ENCODE assay signal across 7 cellular contexts in genomic region chr12:113214938-113215400, GRCh38. TPM values are rescaled to one million over a fixed set of nuclear protein-coding genes. Genes with fewer than 3 reads are reported as not detected.
DNase-seq lines count a peak whose midpoint lies in the region; ATAC-seq and TF ChIP-seq lines count a peak whose summit lies in the region.

No MANE protein-coding gene starts in this region.

- H3K4me1 ChIP-seq in hepatocyte (ENCODE audit: insufficient read depth) (no peaks in the 10 kb centered on the region), transverse colon (peaks cover 0 to 28% (median 14%) of the 10 kb centered on the region in 4 donors)

- TF ChIP-seq CTCF in hepatocyte (IDR thresholded peaks at IDR 0.05; ENCODE audit: poor library complexity): no peak
- TF ChIP-seq CTCF in transverse colon (IDR thresholded peaks at IDR 0.05): peak in 3 of 5 experiments; percentile 11 to 46 (median 36)
- TF ChIP-seq CTCF in GM10266 (IDR thresholded peaks at IDR 0.05; ENCODE audit: control insufficient read depth, insufficient read depth, low read depth, missing control alignments): no peak

- ATAC-seq in GM19452 (IDR thresholded peaks at IDR 0.05; ENCODE audit: unreplicated experiment): peak; percentile 50
- ATAC-seq in activated CD8-positive, alpha-beta T cell treated with anti-CD3 and anti-CD28 coated beads, Interleukin-2, amount 10 ng/mL, durations not matched to agents 7 days and 5 days: peak; percentile 48

- no peak overlapping the region for H2AFZ ChIP-seq in hepatocyte

- H3K9me2 ChIP-seq in hepatocyte (replicated peaks; ENCODE audit: insufficient read depth): no peaks in the 10 kb centered on the region

- H3K4me3 Mint-ChIP-seq in activated CD8-positive, alpha-beta T cell treated with anti-CD3 and anti-CD28 coated beads, Interleukin-2, amount 10 ng/mL, durations not matched to agents 7 days and 5 days: no peak overlapping the region

- H3K27ac ChIP-seq in hepatocyte (peak overlapping the region; percentile 59), transverse colon (peak overlapping the region; percentile 16 to 55 (median 46))

- no peak for TF ChIP-seq POLR2A in transverse colon (IDR thresholded peaks at IDR 0.05)

- no peaks in the 10 kb centered on the region for H3K9me3 Mint-ChIP-seq in activated CD8-positive, alpha-beta T cell treated with anti-CD3 and anti-CD28 coated beads, Interleukin-2, amount 10 ng/mL, durations not matched to agents 7 days and 5 days (ENCODE audit: insufficient read depth)

- peak; percentile 36 for DNase-seq in activated CD8-positive, alpha-beta T cell treated with anti-CD3 and anti-CD28 coated beads, Interleukin-2, amount 10 ng/mL, durations not matched to agents 7 days and 5 days
- DNase-seq in hepatocyte (ENCODE audit: low spot score) (peak; percentile 63), transverse colon (peak; percentile 53), GM10266 (ENCODE audit: extremely low spot score) (no peak), midbrain (lab: John Stamatoyannopoulos, UW) (no peak)

- peak; percentile 74; the same call in 1 of the 2 replicates for TF ChIP-seq EP300 in Ishikawa (IDR thresholded peaks at IDR 0.05; ENCODE audit: borderline replicate concordance)
- TF ChIP-seq EP300 in transverse colon (IDR thresholded peaks at IDR 0.05; ENCODE audit: low read depth): no peak

- no peak overlapping the region for H3K27ac Mint-ChIP-seq in activated CD8-positive, alpha-beta T cell treated with anti-CD3 and anti-CD28 coated beads, Interleukin-2, amount 10 ng/mL, durations not matched to agents 7 days and 5 days

- H3K36me3 ChIP-seq in hepatocyte (replicated peaks; ENCODE audit: insufficient read depth, low read depth) (no peaks in the 10 kb centered on the region), transverse colon (no peaks in the 10 kb centered on the region)

- CTCF ChIA-PET in activated CD8-positive, alpha-beta T cell treated with anti-CD3 and anti-CD28 coated beads, Interleukin-2, amount 10 ng/mL, durations not matched to agents 7 days and 5 days (lab: Charles Lee): no interaction called here

- POLR2A ChIA-PET in activated CD8-positive, alpha-beta T cell treated with anti-CD3 and anti-CD28 coated beads, Interleukin-2, amount 10 ng/mL, durations not matched to agents 7 days and 5 days (lab: Charles Lee): no interaction called here

- H3K27me3 ChIP-seq in hepatocyte (no peaks in the 10 kb centered on the region), transverse colon (no peaks in the 10 kb centered on the region)

- H3K27me3 Mint-ChIP-seq in activated CD8-positive, alpha-beta T cell treated with anti-CD3 and anti-CD28 coated beads, Interleukin-2, amount 10 ng/mL, durations not matched to agents 7 days and 5 days (ENCODE audit: low read depth): peaks cover 7% of the 10 kb centered on the region

- H4K20me1 ChIP-seq in hepatocyte (ENCODE audit: insufficient read depth, poor library complexity, severe bottlenecking): no peaks in the 10 kb centered on the region

- in situ Hi-C loops in transverse colon (cut with MboI; ENCODE audit: low pct_ligation_motif_present in 1 of 4, low pct_unique_long_range_greater_than_20kb in 1 of 4, low sequenced_read_pairs in 3 of 4): no loop called here

- intact Hi-C loops in transverse colon (cut with DNase I; ENCODE audit: low total_unique reads): no loop called here

- H3K79me2 ChIP-seq in hepatocyte: no peaks in the 10 kb centered on the region

- TF ChIP-seq RAD21 in Ishikawa (IDR thresholded peaks at IDR 0.05; ENCODE audit: low read depth): no peak

- 60% methylated on average over 5 of the region's 5 CpGs for WGBS in hepatocyte (ENCODE audit: low lambda C conversion rate, missing lambda C conversion rate)
- 37 to 53% methylated on average over 4 to 5 of the region's 5 CpGs for WGBS in transverse colon (ENCODE audit: low coverage in 1 of 2), 2 donors

- H3K9me3 ChIP-seq in hepatocyte (ENCODE audit: low read depth): no peaks in the 10 kb centered on the region
- no peaks in the 10 kb centered on the region for H3K9me3 ChIP-seq in transverse colon

- H3K4me3 ChIP-seq in hepatocyte: no peak overlapping the region
- no peak overlapping the region for H3K4me3 ChIP-seq in transverse colon

- peaks cover 55% of the 10 kb centered on the region for H3K4me1 Mint-ChIP-seq in activated CD8-positive, alpha-beta T cell treated with anti-CD3 and anti-CD28 coated beads, Interleukin-2, amount 10 ng/mL, durations not matched to agents 7 days and 5 days (ENCODE audit: low read depth)

- H3K36me3 Mint-ChIP-seq in activated CD8-positive, alpha-beta T cell treated with anti-CD3 and anti-CD28 coated beads, Interleukin-2, amount 10 ng/mL, durations not matched to agents 7 days and 5 days (ENCODE audit: low read depth): peaks cover 4% of the 10 kb centered on the region

- H3K4me2 ChIP-seq in hepatocyte: no peak overlapping the region

TF ChIP-seq in Ishikawa, 13 proteins besides CTCF, POLR2A, EP300 and RAD21:
- TF ChIP-seq CEBPB (IDR thresholded peaks at IDR 0.05) (peak; percentile 84), EGR1 (IDR thresholded peaks at IDR 0.05) (no peak), TEAD4 (IDR thresholded peaks at IDR 0.05) (peak; percentile 57), MAX (IDR thresholded peaks at IDR 0.05) (0 out of 2 replicates have a peak, but pooled peaks have one; percentile 25), TCF12 (IDR thresholded peaks at IDR 0.05; ENCODE audit: low read depth) (0 out of 2 replicates have a peak, but pooled peaks have one; percentile 40), NFIC (IDR thresholded peaks at IDR 0.05) (0 out of 2 replicates have a peak, but pooled peaks have one; percentile 14)
- TF ChIP-seq, protein P1, sequence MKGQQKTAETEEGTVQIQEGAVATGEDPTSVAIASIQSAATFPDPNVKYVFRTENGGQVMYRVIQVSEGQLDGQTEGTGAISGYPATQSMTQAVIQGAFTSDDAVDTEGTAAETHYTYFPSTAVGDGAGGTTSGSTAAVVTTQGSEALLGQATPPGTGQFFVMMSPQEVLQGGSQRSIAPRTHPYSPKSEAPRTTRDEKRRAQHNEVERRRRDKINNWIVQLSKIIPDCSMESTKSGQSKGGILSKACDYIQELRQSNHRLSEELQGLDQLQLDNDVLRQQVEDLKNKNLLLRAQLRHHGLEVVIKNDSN (IDR thresholded peaks at IDR 0.05): no peak

RNA-seq across cellular contexts. Expression of gene TPCN1, which starts 6.3 kb away (rescaled TPM):
- total RNA-seq in activated CD8-positive, alpha-beta T cell treated with anti-CD3 and anti-CD28 coated beads, Interleukin-2, amount 10 ng/mL, durations not matched to agents 7 days and 5 days: 10 to 100 TPM; 13.7 to 16.1 TPM
- total RNA-seq in hepatocyte (16.9 and 20.1 TPM in 2 replicates), transverse colon (1,000 to 10,000 TPM in 1 of 4 donors, 100 to 1,000 TPM in 1, 10 to 100 TPM in 2; 85.1 to 1,315 (median 121) TPM)
- polyA plus RNA-seq in hepatocyte: 31.3 and 32.1 TPM in 2 replicates

RNA-seq across cellular contexts. Expression of gene RITA1, which starts 29.4 kb away (rescaled TPM):
- total RNA-seq in activated CD8-positive, alpha-beta T cell treated with anti-CD3 and anti-CD28 coated beads, Interleukin-2, amount 10 ng/mL, durations not matched to agents 7 days and 5 days: 10 to 100 TPM; 21.0 to 22.6 TPM
- total RNA-seq in hepatocyte: 16.1 and 19.1 TPM in 2 replicates
- polyA plus RNA-seq in hepatocyte: 15.7 and 26.9 TPM in 2 replicates
- total RNA-seq in transverse colon: 10 to 100 TPM; 17.5 to 41.5 (median 23.8) TPM

RNA-seq across cellular contexts. Expression of gene DDX54, which starts 29.7 kb away (rescaled TPM):
- total RNA-seq in activated CD8-positive, alpha-beta T cell treated with anti-CD3 and anti-CD28 coated beads, Interleukin-2, amount 10 ng/mL, durations not matched to agents 7 days and 5 days: 10 to 100 TPM; 79.4 to 82.0 TPM
- total RNA-seq in hepatocyte (32.3 and 52.6 TPM in 2 replicates), transverse colon (10 to 100 TPM; 60.7 to 96.1 (median 72.8) TPM)
- 36.0 and 37.8 TPM in 2 replicates for polyA plus RNA-seq in hepatocyte

Comparison
In these comparisons a context has a peak if more than half of its experiments do, and no peak if none do; other contexts are left out.
1. DNase-seq: peak in activated CD8-positive, alpha-beta T cell treated with anti-CD3 and anti-CD28 coated beads, Interleukin-2, amount 10 ng/mL, durations not matched to agents 7 days and 5 days (single experiment), hepatocyte (single experiment) and transverse colon (single experiment); none in GM10266 (single experiment) and midbrain (single experiment).
2. CTCF ChIP-seq: peak in transverse colon (3 of 5); none in hepatocyte (single experiment) and GM10266 (single experiment).